Comparison of ENCODE assay signal across 10 cellular contexts in the genomic region with DNA sequence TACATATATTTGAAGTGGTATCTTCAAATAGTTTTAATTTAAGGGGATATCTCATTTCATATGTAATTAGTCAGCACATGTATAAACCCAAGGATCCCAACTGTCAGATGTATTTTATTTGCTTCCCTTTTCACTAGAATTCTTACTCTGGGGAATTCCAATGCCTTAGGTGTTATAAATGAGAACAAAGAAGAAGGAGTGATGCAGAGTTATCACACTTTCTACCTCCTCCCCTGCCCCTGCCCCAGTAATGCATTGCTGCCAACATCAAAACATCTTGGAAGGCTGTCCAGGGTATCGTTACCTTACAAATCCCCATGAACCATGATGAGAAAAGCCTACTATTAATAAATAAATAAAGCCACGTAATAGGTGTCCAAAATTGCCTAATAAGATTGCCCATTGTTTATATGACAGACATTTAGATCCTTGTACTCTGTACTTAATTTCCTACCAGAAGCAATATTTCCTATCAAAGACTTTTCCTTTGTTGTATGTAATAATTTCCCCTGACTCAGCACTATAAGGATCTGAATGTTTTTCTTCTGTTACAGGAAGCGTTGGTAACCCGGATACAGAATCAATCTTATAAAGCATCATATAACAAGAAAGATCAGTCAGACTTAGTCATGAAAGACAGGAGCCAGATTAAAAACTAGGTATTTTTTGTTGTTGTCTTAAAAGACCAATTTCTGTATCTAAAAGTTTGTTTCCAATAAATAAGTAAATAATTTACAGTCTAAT. TPM values are rescaled to one million over a fixed set of nuclear protein-coding genes. Genes with fewer than 3 reads are reported as not detected.
A peak's percentile ranks its signal among the peaks of the same experiment; 100 is the strongest.
DNase-seq lines count a peak whose midpoint lies in the region; ATAC-seq and TF ChIP-seq lines count a peak whose summit lies in the region.
"Had no signal": no experiment of that assay in that cellular context is flagged by ENCODE, and none has a peak within 500 bp of the region (broad histone marks: within the 10 kb centered on the region; RNA-seq: fewer than 3 reads in every experiment).

No MANE protein-coding gene starts in this region.

- peaks cover 62% of the 10 kb centered on the region for H3F3A ChIP-seq in GM23248 (ENCODE audit: insufficient read depth)

- H3K9me3 ChIP-seq in GM23248 (ENCODE audit: low read depth) (no peaks in the 10 kb centered on the region), Peyer's patch (no peaks in the 10 kb centered on the region)
- H3K9me3 ChIP-seq: SJCRH30 had no signal

- peak overlapping the region; percentile 59 for H3K27ac ChIP-seq in GM23248
- H3K27ac ChIP-seq in Peyer's patch: peak overlapping the region in 3 of 4 donors; percentile 7 to 36 (median 12)
- H3K27ac ChIP-seq: SJCRH30 had no signal

- H2AFZ ChIP-seq in GM23248: no peak overlapping the region

- TF ChIP-seq CTCF in Peyer's patch (IDR thresholded peaks at IDR 0.05) (no peak), natural killer cell (IDR thresholded peaks at IDR 0.05) (no peak)

- H3K79me2 ChIP-seq in GM23248 (ENCODE audit: insufficient read depth): peaks cover 100% of the 10 kb centered on the region

- H3K4me3 Mint-ChIP-seq in natural killer cell: peak overlapping the region; percentile 63

- peaks cover 35% of the 10 kb centered on the region for H3K4me1 ChIP-seq in GM23248 (ENCODE audit: insufficient read depth)
- peaks cover 0 to 19% (median 3%) of the 10 kb centered on the region in 4 donors for H3K4me1 ChIP-seq in Peyer's patch
- H3K4me1 ChIP-seq: SJCRH30 had no signal

- 97 to 98% methylated on average over 4 of the region's 4 CpGs for WGBS in GM23248 (ENCODE audit: low coverage in 1 of 2, low lambda C conversion rate in 2 of 2, missing lambda C conversion rate in 2 of 2), 2 experiments

- H3K9me2 ChIP-seq in GM23248 (ENCODE audit: insufficient read depth): no peaks in the 10 kb centered on the region

- no peak for TF ChIP-seq POLR2A in Peyer's patch (IDR thresholded peaks at IDR 0.05)

- no peaks in the 10 kb centered on the region for H3K27me3 Mint-ChIP-seq in natural killer cell (ENCODE audit: low read depth in 2 of 2)

- peak; percentile 33 to 58 (median 45) for ATAC-seq in natural killer cell
- ATAC-seq in GM19035 (IDR thresholded peaks at IDR 0.05; ENCODE audit: unreplicated experiment): no peak

- no peak overlapping the region for H3K4me3 ChIP-seq in GM23248
- no peak overlapping the region for H3K4me3 ChIP-seq in Peyer's patch
- H3K4me3 ChIP-seq: SJCRH30 had no signal

- no peaks in the 10 kb centered on the region for H3K9me3 Mint-ChIP-seq in natural killer cell

- peaks cover 76 to 79% of the 10 kb centered on the region in 2 donors for H3K4me1 Mint-ChIP-seq in natural killer cell

- H3K27ac Mint-ChIP-seq in natural killer cell: peak overlapping the region; percentile 83

- DNase-seq in GM23248 (peak; percentile 61), Peyer's patch (no peak), natural killer cell (no peak), SK-N-DZ (ENCODE audit: low spot score) (no peak), cerebellum (ENCODE audit: low spot score) (no peak)
- DNase-seq in central memory CD4-positive, alpha-beta T cell: peak; percentile 61
- DNase-seq: NCI-H1694 treated with DMSO at 0.1 percent for 48 hours, nucleus accumbens, SJCRH30 had no signal

- H3K36me3 ChIP-seq in GM23248 (ENCODE audit: low read depth) (peaks cover 12% of the 10 kb centered on the region), Peyer's patch (no peaks in the 10 kb centered on the region)
- H3K36me3 ChIP-seq: SJCRH30 had no signal

- intact Hi-C loops in natural killer cell (cut with micrococcal nuclease): loop anchor here (1.0 to 5.0 kb wide), 4 partner anchors 15 to 143 kb away; no protein-coding TSS in a partner anchor

- H3K9ac ChIP-seq in GM23248: no peak overlapping the region

- in situ Hi-C loops in GM23248 (cut with MboI): no loop called here

- H4K20me1 ChIP-seq in GM23248 (ENCODE audit: insufficient read depth): no peaks in the 10 kb centered on the region

- no peak overlapping the region for H3K4me2 ChIP-seq in GM23248 (ENCODE audit: unreplicated experiment)

- peaks cover 7% of the 10 kb centered on the region for H3K36me3 Mint-ChIP-seq in natural killer cell

- H3K27me3 ChIP-seq in GM23248 (replicated peaks; ENCODE audit: insufficient read depth): no peaks in the 10 kb centered on the region
- no peaks in the 10 kb centered on the region for H3K27me3 ChIP-seq in Peyer's patch
- H3K27me3 ChIP-seq: SJCRH30 had no signal

RNA-seq across cellular contexts. Expression of a gene that starts 38.8 kb away (rescaled TPM):
- 36.6 and 60.7 TPM in 2 replicates for total RNA-seq in GM23248 (2014; rRNA removed; shearing (Covaris generic))
- 36.4 and 41.9 TPM in 2 replicates for polyA plus RNA-seq in GM23248 (2016; fragmentation: Nextera tagmentation; extraction: Ambion mirVana)
- total RNA-seq in Peyer's patch: 100 to 1,000 TPM in 1 of 4 donors, 10 to 100 TPM in 3; 58.6 to 112 (median 84.5) TPM
- 100 to 1,000 TPM; 180 to 287 (median 230) TPM for total RNA-seq in natural killer cell
- polyA plus RNA-seq in SK-N-DZ (2014; cell fraction: cytosol; rRNA removed): 6.8 and 16.0 TPM in 2 replicates
- 12.1 and 17.4 TPM in 2 replicates for polyA plus RNA-seq in SK-N-DZ (2014; cell fraction: nucleus; rRNA removed)
- total RNA-seq in cerebellum: 68.4 TPM

Comparison
In these comparisons a context has a peak if more than half of its experiments do, and no peak if none do; other contexts are left out.
1. DNase-seq: peak in GM23248 (single experiment) and central memory CD4-positive, alpha-beta T cell (single experiment); none in Peyer's patch (0 of 3), natural killer cell (single experiment), SK-N-DZ (single experiment) and cerebellum (single experiment).